20 cellular contexts compared by ENCODE assay signal in the genomic region with DNA sequence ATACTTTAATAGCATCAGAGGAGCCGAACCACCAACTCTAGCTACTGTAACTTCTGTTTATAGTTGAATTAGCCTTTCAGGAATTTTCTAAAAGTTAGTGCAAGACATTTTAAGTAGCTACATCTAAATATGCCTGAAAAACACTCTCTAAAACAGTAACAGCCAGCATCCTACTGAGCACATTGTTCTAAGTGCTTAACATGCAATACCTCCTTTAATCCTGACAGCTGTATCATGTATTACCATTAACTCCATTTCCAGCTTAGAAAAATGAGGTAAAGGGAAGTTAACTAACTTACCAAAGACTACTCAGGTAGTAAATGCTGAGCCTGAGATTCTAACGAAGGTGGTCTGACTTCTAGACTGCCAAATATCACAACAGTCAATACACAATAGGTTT.
A peak's percentile ranks its signal among the peaks of the same experiment; 100 is the strongest.
DNase-seq lines count a peak whose midpoint lies in the region; FAIRE-seq and TF ChIP-seq lines count a peak whose summit lies in the region.
"Had no signal": no experiment of that assay in that cellular context is flagged by ENCODE, and none has a peak within 500 bp of the region (broad histone marks: within the 10 kb centered on the region; RNA-seq: fewer than 3 reads in every experiment).

No MANE protein-coding gene starts in this region.

- H3K9me3 ChIP-seq in SK-N-MC (ENCODE audit: low read depth, low read length) = no peaks in the 10 kb centered on the region
- no peaks in the 10 kb centered on the region for H3K9me3 ChIP-seq in hepatocyte (ENCODE audit: low read depth)
- H3K9me3 ChIP-seq in sigmoid colon = no peaks in the 10 kb centered on the region
- H3K9me3 ChIP-seq: breast epithelium, SJSA1 had no signal

- no peaks in the 10 kb centered on the region for H3K9me3 Mint-ChIP-seq in T-helper 2 cell treated with Interferon-gamma antibody and Interleukin-4, amounts not matched to agents 5 μg/mL and 100 μg/mL, for 36 hours

- TF ChIP-seq EP300 in sigmoid colon (IDR thresholded peaks at IDR 0.05) = no peak

- H3K4me1 ChIP-seq in hepatocyte (ENCODE audit: insufficient read depth) = peaks cover 29% of the 10 kb centered on the region
- H3K4me1 ChIP-seq in sigmoid colon = peaks cover 0 to 97% (median 68%) of the 10 kb centered on the region in 4 donors
- H3K4me1 ChIP-seq: breast epithelium had no signal

- no peaks in the 10 kb centered on the region for H3K4me1 Mint-ChIP-seq in T-helper 2 cell treated with Interferon-gamma antibody and Interleukin-4, amounts not matched to agents 5 μg/mL and 100 μg/mL, for 36 hours (ENCODE audit: low read depth)
- H3K4me1 Mint-ChIP-seq: activated naive CD8-positive, alpha-beta T cell treated with anti-CD3 and anti-CD28 coated beads for 36 hours; naive thymus-derived CD8-positive, alpha-beta T cell had no signal

- H3K4me3 Mint-ChIP-seq in T-helper 2 cell treated with Interferon-gamma antibody and Interleukin-4, amounts not matched to agents 5 μg/mL and 100 μg/mL, for 36 hours = no peak overlapping the region
- H3K4me3 Mint-ChIP-seq: activated naive CD8-positive, alpha-beta T cell treated with anti-CD3 and anti-CD28 coated beads for 36 hours; naive thymus-derived CD8-positive, alpha-beta T cell had no signal

- no peak overlapping the region for H3K4me3 ChIP-seq in SK-N-MC
- no peak overlapping the region for H3K4me3 ChIP-seq in hepatocyte
- no peak overlapping the region for H3K4me3 ChIP-seq in sigmoid colon
- H3K4me3 ChIP-seq: breast epithelium, lung, SJSA1 had no signal

- H3K36me3 Mint-ChIP-seq in T-helper 2 cell treated with Interferon-gamma antibody and Interleukin-4, amounts not matched to agents 5 μg/mL and 100 μg/mL, for 36 hours (ENCODE audit: low read depth) = no peaks in the 10 kb centered on the region
- H3K36me3 Mint-ChIP-seq: activated naive CD8-positive, alpha-beta T cell treated with anti-CD3 and anti-CD28 coated beads for 36 hours had no signal

- no peak overlapping the region for H2AFZ ChIP-seq in hepatocyte

- H3K9me2 ChIP-seq in hepatocyte (replicated peaks; ENCODE audit: insufficient read depth) = no peaks in the 10 kb centered on the region

- H3K27me3 ChIP-seq in hepatocyte = no peaks in the 10 kb centered on the region
- no peaks in the 10 kb centered on the region for H3K27me3 ChIP-seq in sigmoid colon
- H3K27me3 ChIP-seq: breast epithelium, SJSA1 had no signal

- no peak overlapping the region for H3K27ac Mint-ChIP-seq in T-helper 2 cell treated with Interferon-gamma antibody and Interleukin-4, amounts not matched to agents 5 μg/mL and 100 μg/mL, for 36 hours
- H3K27ac Mint-ChIP-seq: activated naive CD8-positive, alpha-beta T cell treated with anti-CD3 and anti-CD28 coated beads for 36 hours; naive thymus-derived CD8-positive, alpha-beta T cell had no signal

- WGBS in hepatocyte (ENCODE audit: low lambda C conversion rate, missing lambda C conversion rate) = 34% methylated on average over 2 of the region's 2 CpGs
- WGBS in sigmoid colon, 2 donors = 56 to 67% methylated on average over 2 of the region's 2 CpGs

- H3K9ac ChIP-seq in SK-N-MC (ENCODE audit: insufficient read length) = no peak overlapping the region

- H4K20me1 ChIP-seq in hepatocyte (ENCODE audit: insufficient read depth, poor library complexity, severe bottlenecking) = no peaks in the 10 kb centered on the region

- no peak overlapping the region for H3K4me2 ChIP-seq in hepatocyte

- FAIRE-seq in H54 (lab: Jason Lieb, UNC) = peak; percentile 68

- peaks cover 30% of the 10 kb centered on the region for H3K79me2 ChIP-seq in hepatocyte

- TF ChIP-seq CTCF in hepatocyte (IDR thresholded peaks at IDR 0.05; ENCODE audit: poor library complexity) (no peak), sigmoid colon (IDR thresholded peaks at IDR 0.05) (no peak)

- H3K36me3 ChIP-seq in SK-N-MC (ENCODE audit: insufficient read depth, low read length) (peaks cover 8% of the 10 kb centered on the region; the same call in 1 of the 2 replicates), hepatocyte (replicated peaks; ENCODE audit: insufficient read depth, low read depth) (no peaks in the 10 kb centered on the region), sigmoid colon (peaks cover 0 to 56% (median 9%) of the 10 kb centered on the region in 4 donors)
- H3K36me3 ChIP-seq: breast epithelium had no signal

- DNase-seq in H54 (ENCODE audit: insufficient read length, low spot score) = no peak
- no peak for DNase-seq in SK-N-MC (ENCODE audit: low read depth, low spot score)
- DNase-seq in hepatocyte (ENCODE audit: low spot score) = no peak
- no peak for DNase-seq in sigmoid colon
- DNase-seq in DMS114 treated with DMSO at 0.1 percent for 48 hours (lab: John Stamatoyannopoulos, UW; ENCODE audit: unreplicated experiment) = no peak
- DNase-seq in effector CD4-positive, alpha-beta T cell = no peak
- no peak for DNase-seq in T-helper 2 cell treated with Interferon-gamma antibody and Interleukin-4, amounts not matched to agents 5 μg/mL and 100 μg/mL, for 36 hours (ENCODE audit: low spot score)
- DNase-seq in NCI-H1105 (lab: John Stamatoyannopoulos, UW) = no peak
- DNase-seq: activated naive CD8-positive, alpha-beta T cell treated with anti-CD3 and anti-CD28 coated beads for 36 hours; DMS153; head of caudate nucleus; KBM-7; naive thymus-derived CD8-positive, alpha-beta T cell; NCI-H2081; NCI-H510A treated with DMSO at 0.1 percent for 48 hours; stimulated activated CD4-positive, alpha-beta T cell treated with anti-CD3 and anti-CD28 coated beads, Interleukin-12 subunit alpha, Interleukin-12 subunit beta, amount 100 ng/mL, for 4 hours had no signal

- H3K27me3 Mint-ChIP-seq in T-helper 2 cell treated with Interferon-gamma antibody and Interleukin-4, amounts not matched to agents 5 μg/mL and 100 μg/mL, for 36 hours (ENCODE audit: low read depth) = no peaks in the 10 kb centered on the region
- H3K27me3 Mint-ChIP-seq: activated naive CD8-positive, alpha-beta T cell treated with anti-CD3 and anti-CD28 coated beads for 36 hours; naive thymus-derived CD8-positive, alpha-beta T cell had no signal

- TF ChIP-seq POLR2A in H54 (IDR thresholded peaks at IDR 0.05; ENCODE audit: low read depth, low read length) = no peak
- TF ChIP-seq POLR2A in sigmoid colon (IDR thresholded peaks at IDR 0.05) = no peak

- intact Hi-C loops in sigmoid colon (cut with DNase I) = loop anchor here (10.0 kb wide), 1 partner anchor 183 kb away; no protein-coding TSS in a partner anchor

- H3K27ac ChIP-seq in SK-N-MC (0 out of 2 replicates have a peak overlapping the region, but pooled peaks have one; percentile 11), hepatocyte (peak overlapping the region; percentile 47), sigmoid colon (peak overlapping the region; percentile 76 to 96 (median 88))
- H3K27ac ChIP-seq: C4-2B, SJSA1 had no signal

Comparison
In these comparisons a context has a peak if more than half of its experiments do, and no peak if none do; other contexts are left out.
1. H3K27ac ChIP-seq: peak in every context shown above with its lines; median percentile 88 in sigmoid colon; 47 in hepatocyte; 11 in SK-N-MC.